1 cellular context compared by ENCODE assay signal in genomic region chr16:12242516-12242915, GRCh38.
TF ChIP-seq lines count a peak whose summit lies in the region.

No MANE protein-coding gene starts in this region.

TF ChIP-seq in IMR-90, 13 proteins besides CTCF, POLR2A, EP300 and RAD21:
- TF ChIP-seq MXI1 (IDR thresholded peaks at IDR 0.05; ENCODE audit: borderline replicate concordance, low read depth, low read length) (no peak), ELK1 (IDR thresholded peaks at IDR 0.05; ENCODE audit: borderline replicate concordance, low read depth, low read length) (no peak), USF2 (IDR thresholded peaks at IDR 0.05; ENCODE audit: low read depth, low read length) (no peak), FOS (IDR thresholded peaks at IDR 0.05; ENCODE audit: low read depth, low read length) (no peak), CEBPB (IDR thresholded peaks at IDR 0.05; ENCODE audit: low read depth, low read length) (peak; percentile 53), MAFK (IDR thresholded peaks at IDR 0.05; ENCODE audit: low read depth, low read length) (no peak), CHD1 (IDR thresholded peaks at IDR 0.05; ENCODE audit: low read depth, low read length) (no peak)
TF ChIP-seq in IMR-90: peak in this region for 1.
